Comparison of ENCODE assay signal across 10 cellular contexts in genomic region chr12:101713059-101713682, GRCh38. TPM values are rescaled to one million over a fixed set of nuclear protein-coding genes. Genes with fewer than 3 reads are reported as not detected.
DNase-seq lines count a peak whose midpoint lies in the region; ATAC-seq, FAIRE-seq and TF ChIP-seq lines count a peak whose summit lies in the region.
"Had no signal": no experiment of that assay in that cellular context is flagged by ENCODE, and none has a peak within 500 bp of the region (broad histone marks: within the 10 kb centered on the region; RNA-seq: fewer than 3 reads in every experiment).

No MANE protein-coding gene starts in this region.

- H3K27ac ChIP-seq in A549, result no peak overlapping the region
- H3K27ac ChIP-seq in cingulate gyrus (ENCODE audit: low read depth, low read length), result peak overlapping the region; percentile 44
- no peak overlapping the region for H3K27ac ChIP-seq in trophoblast cell (ENCODE audit: low read depth, low read length)

- CTCF ChIA-PET in A549 (lab: Yijun Ruan, JAX), result interaction anchor here (1.1 kb wide), 1 partner anchor 34 kb away, joined by 4 read pairs; no protein-coding TSS in a partner anchor

- no peaks in the 10 kb centered on the region for H3K27me3 Mint-ChIP-seq in endothelial cell (ENCODE audit: unreplicated experiment)

- POLR2A ChIA-PET in A549 (lab: Yijun Ruan, JAX), result no interaction called here

- TF ChIP-seq CTCF in A549 (IDR thresholded peaks at IDR 0.05), result no peak
- TF ChIP-seq CTCF in endothelial cell (IDR thresholded peaks at IDR 0.05; ENCODE audit: unreplicated experiment), result no peak

- H2AFZ ChIP-seq in trophoblast cell (ENCODE audit: insufficient read depth, low read length, poor library complexity), result peak overlapping the region; percentile 17

- peaks cover 4% of the 10 kb centered on the region for H3K4me1 Mint-ChIP-seq in endothelial cell (ENCODE audit: unreplicated experiment)

- no peak for TF ChIP-seq RAD21 in A549 (conservative IDR thresholded peaks at IDR 0.05 in 1 of 2, IDR thresholded peaks at IDR 0.05 in 1 of 2)

- H3K79me1 ChIP-seq in trophoblast cell (ENCODE audit: low read length), result no peaks in the 10 kb centered on the region

- H3K36me3 Mint-ChIP-seq in endothelial cell (ENCODE audit: low read depth, unreplicated experiment), result no peaks in the 10 kb centered on the region

- H3K36me3 ChIP-seq in trophoblast cell (ENCODE audit: control insufficient read depth in 1 of 2, insufficient read depth in 2 of 2, low read length in 2 of 2), result no peaks in the 10 kb centered on the region

- no peaks in the 10 kb centered on the region for H3K9me3 Mint-ChIP-seq in endothelial cell (ENCODE audit: unreplicated experiment)

- no peak overlapping the region for H3K27ac Mint-ChIP-seq in endothelial cell (ENCODE audit: unreplicated experiment)

- no peak for TF ChIP-seq POLR2A in A549 (IDR thresholded peaks at IDR 0.05; ENCODE audit: low read length)

- H4K91ac ChIP-seq in trophoblast cell (ENCODE audit: low read depth, low read length), result no peak overlapping the region

- H3K4me1 ChIP-seq in A549, result peaks cover 5% of the 10 kb centered on the region; the same call in 1 of the 3 replicates
- H3K4me1 ChIP-seq in trophoblast cell (ENCODE audit: control insufficient read depth in 1 of 2, insufficient read depth in 2 of 2, low read length in 2 of 2), result peaks cover 0 to 4% of the 10 kb centered on the region in 2 experiments

- H3K4me2 ChIP-seq in A549, result no peak overlapping the region
- peak overlapping the region; percentile 25 for H3K4me2 ChIP-seq in trophoblast cell (ENCODE audit: low read length)

- ATAC-seq in A549, result peak; percentile 39 to 49; a peak in 3 of 6 replicates
- ATAC-seq in HG03135 (IDR thresholded peaks at IDR 0.05; ENCODE audit: unreplicated experiment), result no peak
- no peak for ATAC-seq in HG02852 (IDR thresholded peaks at IDR 0.05; ENCODE audit: unreplicated experiment)
- ATAC-seq in GM18520 (IDR thresholded peaks at IDR 0.05; ENCODE audit: unreplicated experiment), result no peak

- H3K27me3 ChIP-seq in trophoblast cell (ENCODE audit: insufficient read depth, low read length), result no peaks in the 10 kb centered on the region

- TF ChIP-seq EP300 in A549 (IDR thresholded peaks at IDR 0.05), result no peak

- H3K9ac ChIP-seq in trophoblast cell (ENCODE audit: low read length), result no peak overlapping the region

- H3K18ac ChIP-seq in trophoblast cell (ENCODE audit: low read length), result no peak overlapping the region

- no peak overlapping the region for H4K8ac ChIP-seq in trophoblast cell (ENCODE audit: low read depth, low read length)

- H2AK5ac ChIP-seq in trophoblast cell (ENCODE audit: low read length), result no peak overlapping the region

- H3K23ac ChIP-seq in trophoblast cell (ENCODE audit: low read length), result no peak overlapping the region

- no peak overlapping the region for H2BK12ac ChIP-seq in trophoblast cell (ENCODE audit: low read length)

- no peak overlapping the region for H2BK120ac ChIP-seq in trophoblast cell (ENCODE audit: insufficient read depth, low read length, poor library complexity)

- H4K12ac ChIP-seq in trophoblast cell (ENCODE audit: low read depth, low read length), result no peak overlapping the region

- 90% methylated on average over 5 of the region's 5 CpGs for WGBS in A549 (ENCODE audit: missing lambda C conversion rate)
- WGBS in trophoblast cell (ENCODE audit: extremely low coverage, insufficient coverage, insufficient read length), result no CpG with 5 or more reads among the region's 5 CpGs

- H2BK5ac ChIP-seq in trophoblast cell (ENCODE audit: low read depth, low read length, poor library complexity), result no peak overlapping the region

- no peak overlapping the region for H3K4ac ChIP-seq in trophoblast cell (ENCODE audit: low read depth, low read length)

- H3K9me3 ChIP-seq in A549 (no peaks in the 10 kb centered on the region), trophoblast cell (ENCODE audit: insufficient read depth, low read depth, low read length) (no peaks in the 10 kb centered on the region)

- no peak overlapping the region for H3K4me3 Mint-ChIP-seq in endothelial cell (ENCODE audit: unreplicated experiment)

- H3K14ac ChIP-seq in trophoblast cell (ENCODE audit: low read length), result no peak overlapping the region

- H3K79me2 ChIP-seq in trophoblast cell (ENCODE audit: control insufficient read depth, insufficient read depth, low read length, poor library complexity), result no peaks in the 10 kb centered on the region

- FAIRE-seq in A549 (lab: Jason Lieb, UNC), result no peak

- H3K4me3 ChIP-seq in A549 (no peak overlapping the region), trophoblast cell (ENCODE audit: low read depth, low read length) (no peak overlapping the region)

- DNase-seq in A549 (ENCODE audit: low read depth in 1 of 2, low spot score in 1 of 2) (no peak), hypothalamus (lab: John Stamatoyannopoulos, UW) (peak in 27 of 51 donors; percentile 1 to 54 (median 17)), trophoblast cell (no peak), endothelial cell (ENCODE audit: low spot score) (no peak)
- DNase-seq: ACHN, NCI-H226 had no signal

TF ChIP-seq in A549, 52 proteins besides CTCF, POLR2A, EP300 and RAD21:
- TF ChIP-seq FOXS1 (CRISPR knock-in tag; IDR thresholded peaks at IDR 0.05) (no peak), HEYL (CRISPR knock-in tag; IDR thresholded peaks at IDR 0.05) (no peak), NFE2L2 (conservative IDR thresholded peaks at IDR 0.05; ENCODE audit: low read length) (no peak), EHMT2 (IDR thresholded peaks at IDR 0.05; ENCODE audit: low read depth) (no peak), ZSCAN20 (CRISPR knock-in tag; IDR thresholded peaks at IDR 0.05) (no peak), BHLHE40 (IDR thresholded peaks at IDR 0.05; ENCODE audit: low read depth, low read length) (no peak), KDM1A (IDR thresholded peaks at IDR 0.05; ENCODE audit: low read depth) (no peak), POLR2AphosphoS2 (conservative IDR thresholded peaks at IDR 0.05; ENCODE audit: low read length) (no peak), CHD4 (IDR thresholded peaks at IDR 0.05; ENCODE audit: borderline replicate concordance) (no peak), NPAS2 (CRISPR knock-in tag; IDR thresholded peaks at IDR 0.05; ENCODE audit: borderline replicate concordance) (no peak), JUNB (IDR thresholded peaks at IDR 0.05) (no peak), PHF8 (IDR thresholded peaks at IDR 0.05; ENCODE audit: borderline replicate concordance, low read depth) (no peak), ZNF302 (CRISPR knock-in tag; IDR thresholded peaks at IDR 0.05) (no peak), PBX3 (IDR thresholded peaks at IDR 0.05) (no peak), SMC3 (IDR thresholded peaks at IDR 0.05) (no peak), EHF (CRISPR knock-in tag; IDR thresholded peaks at IDR 0.05) (no peak), MAX (IDR thresholded peaks at IDR 0.05) (no peak), CEBPB (IDR thresholded peaks at IDR 0.05) (no peak)
- TF ChIP-seq, protein P1, sequence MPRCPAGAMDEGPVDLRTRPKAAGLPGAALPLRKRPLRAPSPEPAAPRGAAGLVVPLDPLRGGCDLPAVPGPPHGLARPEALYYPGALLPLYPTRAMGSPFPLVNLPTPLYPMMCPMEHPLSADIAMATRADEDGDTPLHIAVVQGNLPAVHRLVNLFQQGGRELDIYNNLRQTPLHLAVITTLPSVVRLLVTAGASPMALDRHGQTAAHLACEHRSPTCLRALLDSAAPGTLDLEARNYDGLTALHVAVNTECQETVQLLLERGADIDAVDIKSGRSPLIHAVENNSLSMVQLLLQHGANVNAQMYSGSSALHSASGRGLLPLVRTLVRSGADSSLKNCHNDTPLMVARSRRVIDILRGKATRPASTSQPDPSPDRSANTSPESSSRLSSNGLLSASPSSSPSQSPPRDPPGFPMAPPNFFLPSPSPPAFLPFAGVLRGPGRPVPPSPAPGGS (IDR thresholded peaks at IDR 0.05), result no peak
- TF ChIP-seq, protein P2, sequence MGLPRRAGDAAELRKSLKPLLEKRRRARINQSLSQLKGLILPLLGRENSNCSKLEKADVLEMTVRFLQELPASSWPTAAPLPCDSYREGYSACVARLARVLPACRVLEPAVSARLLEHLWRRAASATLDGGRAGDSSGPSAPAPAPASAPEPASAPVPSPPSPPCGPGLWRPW (IDR thresholded peaks at IDR 0.05), result no peak

RNA-seq across cellular contexts. Expression of gene CHPT1, which starts 15.7 kb away (rescaled TPM):
- 84.0 and 102 TPM in 2 replicates for polyA plus RNA-seq in A549 (2011; rRNA removed)
- 53.0 and 97.1 TPM in 2 replicates for polyA plus RNA-seq in A549 (2012; cell fraction: cytosol; rRNA removed)
- polyA plus RNA-seq in A549 (2012; cell fraction: nucleus; rRNA removed), result 29.9 and 39.7 TPM in 2 replicates
- 51.2 to 52.0 TPM (median 51.5 TPM) in 3 replicates for polyA plus RNA-seq in A549 (2017; fragmentation: RNase III; extraction: RNeasy Plus Mini Kit Qiagen cat#74134 plus additional on column Dnase treatment)
- 20.2 and 24.6 TPM in 2 replicates for polyA minus RNA-seq in A549 (2011; rRNA and poly(A)+ RNA removed)
- 9.3 and 10.0 TPM in 2 replicates for polyA plus RNA-seq in trophoblast cell (2013)
- total RNA-seq in endothelial cell (ENCODE audit: unreplicated experiment), result 6.2 TPM

RNA-seq across cellular contexts. Expression of gene SYCP3, which starts 26.1 kb away (rescaled TPM):
- polyA plus RNA-seq in A549 (2011; rRNA removed) (0.13 and 0.14 TPM in 2 replicates), A549 (2017; fragmentation: RNase III; extraction: RNeasy Plus Mini Kit Qiagen cat#74134 plus additional on column Dnase treatment) (0.12 to 0.27 TPM (median 0.22 TPM) in 3 replicates)
- 0.07 TPM in 1 of 2 replicates, not detected in the other for polyA plus RNA-seq in A549 (2012; cell fraction: cytosol; rRNA removed)
- polyA plus RNA-seq in A549 (2012; cell fraction: nucleus; rRNA removed), result 0.04 and 0.06 TPM in 2 replicates
- polyA minus RNA-seq in A549 (2011; rRNA and poly(A)+ RNA removed), result 0.25 TPM in 1 of 2 replicates, not detected in the other
- 0.04 TPM in 1 of 2 replicates, not detected in the other for polyA plus RNA-seq in trophoblast cell (2013)
- total RNA-seq in endothelial cell (ENCODE audit: unreplicated experiment), result not detected

Comparison
In these comparisons a context has a peak if more than half of its experiments do, and no peak if none do; other contexts are left out.
1. ATAC-seq: peak in A549 (2 of 2); none in HG03135 (single experiment), HG02852 (single experiment) and GM18520 (single experiment).
2. DNase-seq: peak in hypothalamus (27 of 51); none in A549 (0 of 2), trophoblast cell (0 of 2) and endothelial cell (single experiment).